In the genomic region with DNA sequence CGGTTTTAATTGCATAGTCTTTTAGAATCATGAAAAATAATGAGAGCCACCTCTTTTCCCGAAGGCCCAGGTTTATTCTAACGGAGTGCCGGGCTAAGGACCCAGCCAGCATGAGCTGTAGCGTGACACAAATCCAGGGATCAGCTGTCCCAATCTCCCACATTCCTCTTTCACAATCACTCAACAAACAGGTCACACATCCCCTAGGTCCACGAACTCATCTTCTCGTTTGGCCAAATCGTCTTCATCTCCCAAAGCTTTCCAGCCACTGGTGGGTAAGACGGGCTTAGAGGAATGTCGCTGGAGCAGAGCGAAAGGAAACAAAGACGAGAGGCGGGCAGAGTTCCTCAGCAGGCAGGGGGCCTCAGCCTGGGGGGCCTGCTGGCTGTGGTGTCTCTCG, we compare ENCODE assay signal across 25 cellular contexts. TPM values are rescaled to one million over a fixed set of nuclear protein-coding genes. Genes with fewer than 3 reads are reported as not detected.
A peak's percentile ranks its signal among the peaks of the same experiment; 100 is the strongest.
DNase-seq lines count a peak whose midpoint lies in the region; ATAC-seq, FAIRE-seq and TF ChIP-seq lines count a peak whose summit lies in the region.
"Had no signal": no experiment of that assay in that cellular context is flagged by ENCODE, and none has a peak within 500 bp of the region (broad histone marks: within the 10 kb centered on the region; RNA-seq: fewer than 3 reads in every experiment).

No MANE protein-coding gene starts in this region.

- ATAC-seq in WTC11 (no peak), HepG2 (no peak), GM21737 (IDR thresholded peaks at IDR 0.05; ENCODE audit: unreplicated experiment) (no peak), HG03196 (IDR thresholded peaks at IDR 0.05; ENCODE audit: unreplicated experiment) (no peak)
- ATAC-seq: A549, K562, Right ventricle myocardium inferior had no signal

- H2AFZ ChIP-seq in HepG2 (ENCODE audit: low read length), result no peak overlapping the region

- H3K9me3 ChIP-seq in HepG2 (ENCODE audit: low read length), result no peaks in the 10 kb centered on the region
- H3K9me3 ChIP-seq in prostate gland, result no peaks in the 10 kb centered on the region
- H3K9me3 ChIP-seq: A549, SJSA1 had no signal

- H3K4me1 Mint-ChIP-seq in WTC11, result peaks cover 5% of the 10 kb centered on the region; the same call in 1 of the 2 replicates

- no peak overlapping the region for H3K27ac ChIP-seq in HepG2 (ENCODE audit: extremely low read length, insufficient read depth, low read length)
- H3K27ac ChIP-seq in prostate gland, result peak overlapping the region; percentile 85 to 91
- H3K27ac ChIP-seq: SJSA1 had no signal

- TF ChIP-seq EP300 in HepG2 (IDR thresholded peaks at IDR 0.05; ENCODE audit: low read depth in 2 of 2, low read length in 2 of 2), result no peak
- no peak for TF ChIP-seq EP300 in HepG2 (CRISPR knock-in tag; IDR thresholded peaks at IDR 0.05; ENCODE audit: borderline replicate concordance)

- H4K20me1 ChIP-seq in HepG2 (ENCODE audit: insufficient read depth, low read length), result no peaks in the 10 kb centered on the region

- POLR2A ChIA-PET in WTC11 (lab: Charles Lee) (no interaction called here), HepG2 (lab: Yijun Ruan, JAX) (no interaction called here)

- peak overlapping the region; percentile 46 for H3K27ac Mint-ChIP-seq in WTC11
- H3K27ac Mint-ChIP-seq: B cell had no signal

- intact Hi-C loops in HepG2 (cut with micrococcal nuclease; ENCODE audit: unreplicated experiment), result no loop called here
- intact Hi-C loops in prostate gland (cut with DNase I), result no loop called here

- BruUV-seq in HepG2 (replicated peaks; lab: Mats Ljungman, UMichigan), result TSS peak; percentile 16

- no peaks in the 10 kb centered on the region; the same call in 1 of the 2 replicates for H3K27me3 Mint-ChIP-seq in WTC11 (ENCODE audit: low read depth)
- H3K27me3 Mint-ChIP-seq: B cell had no signal

- DNase-seq in ELF-1 (ENCODE audit: low read depth, low spot score) (peak; percentile 69), WTC11 (ENCODE audit: low spot score) (no peak), HepG2 (ENCODE audit: low spot score) (no peak), prostate gland (ENCODE audit: low spot score) (no peak), NOMO-1 (lab: John Stamatoyannopoulos, UW; ENCODE audit: unreplicated experiment in 2 of 2) (no peak), NCI-H510A (lab: John Stamatoyannopoulos, UW) (no peak)
- DNase-seq: EL; H7; MM.1S; NCI-H1048; NCI-H1417 treated with DMSO at 0.1 percent for 48 hours; NCI-H187 treated with DMSO at 0.1 percent for 48 hours; NCI-H2107; NCI-H510A treated with DMSO at 0.1 percent for 48 hours; NCI-H774; NK-92 treated with Interleukin-12 subunit alpha and Interleukin-12 subunit beta, amount 100 ng/mL, for 24 hours had no signal

- H3K4me3 Mint-ChIP-seq in WTC11, result no peak overlapping the region
- H3K4me3 Mint-ChIP-seq: B cell, CD14-positive monocyte had no signal

- H3K9me3 Mint-ChIP-seq in WTC11, result peaks cover 3% of the 10 kb centered on the region; the same call in 1 of the 2 replicates
- H3K9me3 Mint-ChIP-seq: CD14-positive monocyte had no signal

- CTCF ChIA-PET in WTC11 (lab: Charles Lee) (no interaction called here), HepG2 (lab: Yijun Ruan, JAX; ENCODE audit: low intra/inter-chr PET ratio, low total read pairs) (no interaction called here)

- 91% methylated on average over 14 of the region's 14 CpGs for WGBS in HepG2 (ENCODE audit: low lambda C conversion rate)
- 85% methylated on average over 14 of the region's 14 CpGs for WGBS in prostate gland

- no peak overlapping the region for H3K9ac ChIP-seq in HepG2 (ENCODE audit: insufficient read depth, low read depth, low read length)

- H3K36me3 ChIP-seq in HepG2 (replicated peaks in 1 of 2; ENCODE audit: control insufficient read depth in 1 of 2, insufficient read depth in 2 of 2, low read length in 2 of 2) (peaks cover 10 to 38% of the 10 kb centered on the region in 2 experiments), prostate gland (no peaks in the 10 kb centered on the region)

- TF ChIP-seq POLR2A in HepG2 (IDR thresholded peaks at IDR 0.05; ENCODE audit: insufficient read depth in 1 of 2, low read depth in 2 of 2, low read length in 2 of 2) (no peak), prostate gland (IDR thresholded peaks at IDR 0.05) (no peak)

- TF ChIP-seq CTCF in WTC11 (IDR thresholded peaks at IDR 0.05), result no peak
- TF ChIP-seq CTCF in HepG2 (CRISPR knock-in tag; IDR thresholded peaks at IDR 0.05), result no peak
- no peak for TF ChIP-seq CTCF in prostate gland (IDR thresholded peaks at IDR 0.05)

- H3K4me1 ChIP-seq in HepG2 (ENCODE audit: insufficient read depth, low read length) (peaks cover 46% of the 10 kb centered on the region), prostate gland (replicated peaks) (peaks cover 26% of the 10 kb centered on the region)

- H3K36me3 Mint-ChIP-seq in WTC11, result peaks cover 51% of the 10 kb centered on the region

- H3K4me2 ChIP-seq in HepG2 (ENCODE audit: low read depth, low read length), result no peak overlapping the region
- H3K4me2 ChIP-seq: A549 had no signal

- FAIRE-seq in HepG2 (lab: Jason Lieb, UNC), result no peak
- FAIRE-seq: A549, GM19239, K562 had no signal

- peaks cover 3% of the 10 kb centered on the region for H3K79me2 ChIP-seq in HepG2 (ENCODE audit: insufficient read depth, low read length)

- no peak overlapping the region for H3K4me3 ChIP-seq in HepG2 (replicated peaks in 1 of 3; ENCODE audit: insufficient read depth in 1 of 3, low read depth in 2 of 3, low read length in 3 of 3)
- no peak overlapping the region for H3K4me3 ChIP-seq in prostate gland
- H3K4me3 ChIP-seq: A549, K562, SJSA1 had no signal

- in situ Hi-C loops in HepG2 (cut with HindIII; ENCODE audit: extremely low pct_ligation_motif_present, low pct_unique_long_range_greater_than_20kb), result no loop called here

- H3K27me3 ChIP-seq in HepG2 (ENCODE audit: control insufficient read depth in 1 of 2, insufficient read depth in 2 of 2, low read length in 2 of 2), result no peaks in the 10 kb centered on the region
- no peaks in the 10 kb centered on the region for H3K27me3 ChIP-seq in prostate gland (replicated peaks; ENCODE audit: insufficient read depth)
- H3K27me3 ChIP-seq: SJSA1 had no signal

- no peak for TF ChIP-seq RAD21 in HepG2 (CRISPR knock-in tag; IDR thresholded peaks at IDR 0.05)

TF ChIP-seq in WTC11, 78 proteins besides CTCF, POLR2A, EP300 and RAD21:
- TF ChIP-seq ELF4 (CRISPR knock-in tag; IDR thresholded peaks at IDR 0.05; ENCODE audit: low read depth), result no peak
- TF ChIP-seq, protein P1, sequence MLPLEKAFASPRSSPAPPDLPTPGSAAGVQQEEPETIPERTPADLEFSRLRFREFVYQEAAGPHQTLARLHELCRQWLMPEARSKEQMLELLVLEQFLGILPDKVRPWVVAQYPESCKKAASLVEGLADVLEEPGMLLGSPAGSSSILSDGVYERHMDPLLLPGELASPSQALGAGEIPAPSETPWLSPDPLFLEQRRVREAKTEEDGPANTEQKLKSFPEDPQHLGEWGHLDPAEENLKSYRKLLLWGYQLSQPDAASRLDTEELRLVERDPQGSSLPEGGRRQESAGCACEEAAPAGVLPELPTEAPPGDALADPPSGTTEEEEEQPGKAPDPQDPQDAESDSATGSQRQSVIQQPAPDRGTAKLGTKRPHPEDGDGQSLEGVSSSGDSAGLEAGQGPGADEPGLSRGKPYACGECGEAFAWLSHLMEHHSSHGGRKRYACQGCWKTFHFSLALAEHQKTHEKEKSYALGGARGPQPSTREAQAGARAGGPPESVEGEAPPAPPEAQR (CRISPR knock-in tag; IDR thresholded peaks at IDR 0.05), result no peak

TF ChIP-seq in HepG2, 621 proteins besides CTCF, POLR2A, EP300 and RAD21:
- TF ChIP-seq CEBPB (IDR thresholded peaks at IDR 0.05; ENCODE audit: borderline replicate concordance, low read depth, low read length), result peak; percentile 37; the same call in 1 of the 2 replicates
- TF ChIP-seq, protein P2, sequence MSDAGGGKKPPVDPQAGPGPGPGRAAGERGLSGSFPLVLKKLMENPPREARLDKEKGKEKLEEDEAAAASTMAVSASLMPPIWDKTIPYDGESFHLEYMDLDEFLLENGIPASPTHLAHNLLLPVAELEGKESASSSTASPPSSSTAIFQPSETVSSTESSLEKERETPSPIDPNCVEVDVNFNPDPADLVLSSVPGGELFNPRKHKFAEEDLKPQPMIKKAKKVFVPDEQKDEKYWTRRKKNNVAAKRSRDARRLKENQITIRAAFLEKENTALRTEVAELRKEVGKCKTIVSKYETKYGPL (CRISPR knock-in tag; IDR thresholded peaks at IDR 0.05), result no peak
TF ChIP-seq in HepG2: peak in this region for 1.

RNA-seq across cellular contexts. Expression of a gene that starts 55.5 kb away (rescaled TPM):
- total RNA-seq in WTC11 (2021) (88.7 to 101 TPM (median 95.4 TPM) in 3 replicates), HepG2 (2016; rRNA removed; fragmentation: Illumina TruSeq; extraction: Trizol) (84.5 and 102 TPM in 2 replicates), prostate gland (100 to 1,000 TPM; 118 to 259 TPM)
- 20.7 and 21.6 TPM in 2 replicates for total RNA-seq in HepG2 (2016; cell fraction: cytosol; rRNA removed; fragmentation: Illumina TruSeq; extraction: Trizol; ENCODE audit: low read depth)
- 86.0 and 93.9 TPM in 2 replicates for total RNA-seq in HepG2 (2016; cell fraction: insoluble cytoplasmic fraction; rRNA removed; fragmentation: Illumina TruSeq; extraction: Trizol)
- total RNA-seq in HepG2 (2016; cell fraction: membrane; rRNA removed; fragmentation: Illumina TruSeq; extraction: Trizol), result 76.0 and 82.4 TPM in 2 replicates
- 42.1 and 43.2 TPM in 2 replicates for total RNA-seq in HepG2 (2016; cell fraction: nucleus; rRNA removed; fragmentation: Illumina TruSeq; extraction: Trizol)
- 52.5 and 59.5 TPM in 2 replicates for polyA plus RNA-seq in HepG2 (2011; rRNA removed)
- 36.8 and 52.8 TPM in 2 replicates for polyA plus RNA-seq in HepG2 (2011; cell fraction: cytosol; rRNA removed)
- 22.0 TPM in 2 replicates for polyA plus RNA-seq in HepG2 (2011; cell fraction: nucleus; rRNA removed)
- polyA plus RNA-seq in HepG2 (2012), result 57.7 and 69.6 TPM in 2 replicates
- polyA plus RNA-seq in HepG2 (2016; cell fraction: cytosol; fragmentation: Illumina TruSeq; extraction: Trizol; ENCODE audit: low read depth), result 12.8 and 16.5 TPM in 2 replicates
- polyA plus RNA-seq in HepG2 (2016; cell fraction: insoluble cytoplasmic fraction; fragmentation: Illumina TruSeq; extraction: Trizol; ENCODE audit: low read depth), result 135 and 138 TPM in 2 replicates
- polyA plus RNA-seq in HepG2 (2016; cell fraction: membrane; fragmentation: Illumina TruSeq; extraction: Trizol; ENCODE audit: low read depth), result 56.5 and 60.8 TPM in 2 replicates
- 72.8 and 76.3 TPM in 2 replicates for polyA plus RNA-seq in HepG2 (2016; cell fraction: nucleus; fragmentation: Illumina TruSeq; extraction: Trizol; ENCODE audit: insufficient read depth, low read depth)
- 91.4 and 138 TPM in 2 replicates for polyA minus RNA-seq in HepG2 (2011; rRNA and poly(A)+ RNA removed; ENCODE audit: low replicate concordance)
- 69.1 and 70.2 TPM in 2 replicates for polyA minus RNA-seq in HepG2 (2011; cell fraction: cytosol; rRNA and poly(A)+ RNA removed)
- polyA minus RNA-seq in HepG2 (2011; cell fraction: nucleus; rRNA and poly(A)+ RNA removed), result 52.3 and 58.3 TPM in 2 replicates
